In genomic region chr15:47792231-47792630, GRCh38 we compare ENCODE assay signal across 32 cellular contexts.
"Had no signal": no experiment of that assay in that cellular context is flagged by ENCODE, and none has a peak within 500 bp of the region (broad histone marks: within the 10 kb centered on the region; RNA-seq: fewer than 3 reads in every experiment).

No MANE protein-coding gene starts in this region.

- H3K9me3 ChIP-seq: body of pancreas had no signal

- H3K4me1 ChIP-seq: body of pancreas had no signal

- H3K27me3 ChIP-seq: body of pancreas had no signal

- ATAC-seq: activated CD8-positive, alpha-beta memory T cell treated with anti-CD3 and anti-CD28 coated beads, Interleukin-2, amount 10 ng/mL, durations not matched to agents 7 days and 5 days; activated T-helper 17 cell treated with anti-CD3 and anti-CD28 coated beads, Interleukin-2, amount 50 U/mL, for 72 hours; body of pancreas; Right ventricle myocardium inferior; SK-N-SH treated with all-trans-retinoic acid at 6 μM for 48 hours; T-cell had no signal

- DNase-seq: activated B cell treated with CpG ODN at 0.5 μM for 24 hours; activated CD4-positive, alpha-beta memory T cell treated with anti-CD3 and anti-CD28 coated beads for 36 hours; activated CD4-positive, alpha-beta T cell treated with anti-CD3 and anti-CD28 coated beads for 4 hours; activated CD4-positive, alpha-beta T cell treated with anti-CD3 and anti-CD28 coated beads, Interleukin-2, amount 50 U/mL, for 1 hour; activated CD4-positive, CD25-positive, alpha-beta regulatory T cell treated with anti-CD3 and anti-CD28 coated beads, Interleukin-2, amount 50 U/mL, for 72 hours; activated CD8-positive, alpha-beta memory T cell treated with anti-CD3 and anti-CD28 coated beads for 24 hours; activated CD8-positive, alpha-beta memory T cell treated with anti-CD3 and anti-CD28 coated beads, Interleukin-2, amount 10 ng/mL, durations not matched to agents 7 days and 5 days; activated CD8-positive, alpha-beta memory T cell treated with anti-CD3 and anti-CD28 coated beads, Interleukin-2, amount 50 U/mL, for 48 hours; activated gamma-delta T cell; activated naive CD4-positive, alpha-beta T cell treated with Interleukin-2 at 50 U/mL for 16 hours; activated naive CD8-positive, alpha-beta T cell treated with anti-CD3 and anti-CD28 coated beads, Interleukin-2, amount 10 ng/mL, durations not matched to agents 7 days and 5 days; activated T-cell treated with anti-CD3 and anti-CD28 coated beads, Interleukin-2, amount 50 U/mL, for 48 hours; body of pancreas; cerebellar nuclear complex; NCI-H1105; NCI-H1417 treated with DMSO at 0.1 percent for 48 hours; NCI-H187 treated with DMSO at 0.1 percent for 48 hours; NCI-H2081; NCI-H345; NCI-H524 treated with DMSO at 0.1 percent for 48 hours; NCI-H748 treated with DMSO at 0.1 percent for 48 hours; NK-92 treated with Interleukin-12 subunit alpha and Interleukin-12 subunit beta, amount 100 ng/mL, for 24 hours; PC-9; SIG-M5; T-cell; T-helper 2 cell; T-helper 9 cell had no signal

- H3K4me3 ChIP-seq: body of pancreas, PC-9 had no signal

- H2AFZ ChIP-seq: PC-9 had no signal

- H3K4me2 ChIP-seq: PC-9 had no signal

- H3K27ac ChIP-seq: body of pancreas, PC-9, RWPE1, VCaP had no signal
